Comparison of ENCODE assay signal across 8 cellular contexts in the genomic region with DNA sequence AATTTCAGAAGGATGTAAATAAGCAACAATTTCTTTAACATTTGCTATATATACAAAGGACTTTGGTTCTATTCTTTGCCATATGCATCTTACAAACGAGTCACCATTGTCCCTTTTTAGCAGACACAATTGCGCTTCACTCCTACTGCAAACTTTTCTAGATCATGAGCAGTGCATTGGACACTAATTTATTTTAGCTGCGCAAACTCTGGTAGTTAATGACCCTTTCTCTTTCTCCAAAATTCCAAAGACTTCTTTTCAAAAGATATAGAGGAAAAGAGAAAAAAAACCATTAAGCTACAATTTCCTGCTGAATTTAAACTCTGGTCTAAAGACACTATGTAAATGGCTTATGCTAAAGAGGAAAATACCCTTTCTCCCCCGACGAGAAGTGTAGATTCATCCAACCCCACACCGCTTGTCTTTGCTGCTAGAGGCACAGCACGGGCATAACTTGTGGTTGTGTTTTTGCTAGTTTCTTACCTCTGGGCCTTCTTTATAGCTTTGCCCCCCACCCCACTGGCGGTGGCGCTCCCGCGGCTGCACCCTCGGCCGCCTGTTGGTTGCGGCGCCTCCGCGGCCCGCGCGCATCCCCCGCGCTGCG.
DNase-seq lines count a peak whose midpoint lies in the region; ATAC-seq and TF ChIP-seq lines count a peak whose summit lies in the region.

No MANE protein-coding gene starts in this region.

- H3K4me1 ChIP-seq in HAP-1 (peaks cover 7% of the 10 kb centered on the region), esophagus squamous epithelium (peaks cover 9 to 38% (median 10%) of the 10 kb centered on the region in 3 donors), stomach (peaks cover 11 to 23% (median 15%) of the 10 kb centered on the region in 4 donors)

- H3K4me3 ChIP-seq in HAP-1 (peak overlapping the region; percentile 49), esophagus squamous epithelium (peak overlapping the region; percentile 31 to 63 (median 48)), stomach (peak overlapping the region; percentile 47 to 64 (median 54)), lower leg skin (ENCODE audit: low read depth, poor library complexity, severe bottlenecking) (no peak overlapping the region)

- ATAC-seq in GM18502 (IDR thresholded peaks at IDR 0.05; ENCODE audit: poor library complexity, unreplicated experiment) = peak; percentile 24

- DNase-seq in HAP-1 (ENCODE audit: low spot score in 2 of 2) (peak in 1 of 2 experiments; percentile 42), NCI-H748 treated with DMSO at 0.1 percent for 48 hours (lab: John Stamatoyannopoulos, UW) (peak; percentile 67), esophagus squamous epithelium (lab: John Stamatoyannopoulos, UW) (no peak), stomach (no peak), lower leg skin (ENCODE audit: low spot score in 2 of 2) (no peak), pons (ENCODE audit: low spot score) (no peak)
- no peak for DNase-seq in activated CD8-positive, alpha-beta memory T cell treated with anti-CD3 and anti-CD28 coated beads, Interleukin-2, amount 50 U/mL, for 48 hours

- H3K36me3 ChIP-seq in HAP-1 (replicated peaks) (no peaks in the 10 kb centered on the region), esophagus squamous epithelium (no peaks in the 10 kb centered on the region), stomach (no peaks in the 10 kb centered on the region)

- TF ChIP-seq POLR2A in esophagus squamous epithelium (IDR thresholded peaks at IDR 0.05) (no peak), stomach (IDR thresholded peaks at IDR 0.05) (no peak), lower leg skin (IDR thresholded peaks at IDR 0.05) (no peak)

- WGBS in esophagus squamous epithelium, 2 donors = 24 to 35% methylated on average over 7 to 13 of the region's 23 CpGs
- 11 to 16% (median 13%) methylated on average over 21 to 23 of the region's 23 CpGs for WGBS in stomach, 5 donors
- WGBS in lower leg skin, 2 donors = 16 to 17% methylated on average over 23 of the region's 23 CpGs

- no peak for TF ChIP-seq EP300 in stomach (IDR thresholded peaks at IDR 0.05)

- H3K27me3 ChIP-seq in HAP-1 (ENCODE audit: low read depth) = no peaks in the 10 kb centered on the region; the same call in 1 of the 2 replicates
- peaks cover 0 to 100% (median 19%) of the 10 kb centered on the region in 4 donors for H3K27me3 ChIP-seq in esophagus squamous epithelium
- H3K27me3 ChIP-seq in stomach = peaks cover 2 to 98% (median 48%) of the 10 kb centered on the region in 3 donors

- H3K27ac ChIP-seq in esophagus squamous epithelium = peak overlapping the region in 3 of 4 donors; percentile 39 to 73 (median 47)
- peak overlapping the region in 3 of 5 donors; percentile 31 to 80 (median 63) for H3K27ac ChIP-seq in stomach

- intact Hi-C loops in esophagus squamous epithelium (cut with DNase I) = loop anchor here (5.0 to 10.0 kb wide), 3 partner anchors 289 to 792 kb away; a partner anchor contains a TSS
- intact Hi-C loops in stomach (cut with DNase I; ENCODE audit: low total_unique reads) = no loop called here
- intact Hi-C loops in lower leg skin (cut with DNase I; ENCODE audit: low total_unique reads) = loop anchor here (5.0 kb wide), 1 partner anchor 292 kb away; no protein-coding TSS in a partner anchor

- H3K9me3 ChIP-seq in HAP-1 (no peaks in the 10 kb centered on the region), esophagus squamous epithelium (no peaks in the 10 kb centered on the region), stomach (no peaks in the 10 kb centered on the region)

- in situ Hi-C loops in HAP-1 (cut with MboI; ENCODE audit: low sequenced_read_pairs) = no loop called here

- TF ChIP-seq CTCF in esophagus squamous epithelium (IDR thresholded peaks at IDR 0.05) = no peak
- no peak for TF ChIP-seq CTCF in stomach (IDR thresholded peaks at IDR 0.05)
- no peak for TF ChIP-seq CTCF in lower leg skin (IDR thresholded peaks at IDR 0.05)
